1 cellular context compared by ENCODE assay signal in the genomic region with DNA sequence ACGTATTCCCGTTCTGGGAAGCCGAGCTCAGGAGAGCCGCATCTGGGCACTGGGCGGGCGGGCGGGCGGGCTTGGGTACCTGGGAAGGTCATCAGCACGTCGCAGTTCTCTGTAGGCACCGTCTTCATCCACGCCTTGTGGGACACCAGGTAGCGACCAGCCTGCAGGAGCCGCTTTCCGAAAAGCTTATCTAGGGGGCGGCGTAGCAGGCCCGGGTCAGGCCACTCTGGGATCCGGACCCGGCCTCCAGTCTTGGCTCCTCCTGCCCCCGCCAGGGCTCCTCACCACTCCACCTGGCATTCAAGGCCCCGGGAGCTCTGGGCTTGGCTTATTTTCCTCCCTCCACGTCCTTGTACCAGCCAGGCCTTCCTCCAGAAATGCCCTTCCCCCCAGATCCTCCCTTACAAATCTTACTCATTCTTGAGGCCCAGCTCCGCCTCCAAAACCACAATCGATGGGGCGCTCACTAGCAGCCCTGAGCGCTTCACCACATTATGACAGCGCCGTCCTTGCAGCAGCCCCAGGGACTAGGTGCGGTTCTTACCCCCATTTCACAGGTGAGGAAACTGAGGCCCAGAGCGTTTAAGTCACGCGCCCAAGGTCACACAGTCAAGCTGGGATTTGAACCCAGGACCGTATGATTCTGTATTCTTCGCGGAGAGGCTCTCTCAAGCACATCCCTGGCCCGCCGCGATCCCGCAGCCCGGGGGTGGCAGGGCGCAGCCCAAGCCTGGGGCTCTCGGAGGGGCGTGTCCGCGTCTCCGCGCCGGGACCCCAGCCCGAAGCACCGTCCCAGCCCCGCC.
TF ChIP-seq lines count a peak whose summit lies in the region.

No MANE protein-coding gene starts in this region.

TF ChIP-seq in K562, 482 proteins besides CTCF, POLR2A, EP300 and RAD21 (continued from another document and continues in another):
- TF ChIP-seq, protein P1, sequence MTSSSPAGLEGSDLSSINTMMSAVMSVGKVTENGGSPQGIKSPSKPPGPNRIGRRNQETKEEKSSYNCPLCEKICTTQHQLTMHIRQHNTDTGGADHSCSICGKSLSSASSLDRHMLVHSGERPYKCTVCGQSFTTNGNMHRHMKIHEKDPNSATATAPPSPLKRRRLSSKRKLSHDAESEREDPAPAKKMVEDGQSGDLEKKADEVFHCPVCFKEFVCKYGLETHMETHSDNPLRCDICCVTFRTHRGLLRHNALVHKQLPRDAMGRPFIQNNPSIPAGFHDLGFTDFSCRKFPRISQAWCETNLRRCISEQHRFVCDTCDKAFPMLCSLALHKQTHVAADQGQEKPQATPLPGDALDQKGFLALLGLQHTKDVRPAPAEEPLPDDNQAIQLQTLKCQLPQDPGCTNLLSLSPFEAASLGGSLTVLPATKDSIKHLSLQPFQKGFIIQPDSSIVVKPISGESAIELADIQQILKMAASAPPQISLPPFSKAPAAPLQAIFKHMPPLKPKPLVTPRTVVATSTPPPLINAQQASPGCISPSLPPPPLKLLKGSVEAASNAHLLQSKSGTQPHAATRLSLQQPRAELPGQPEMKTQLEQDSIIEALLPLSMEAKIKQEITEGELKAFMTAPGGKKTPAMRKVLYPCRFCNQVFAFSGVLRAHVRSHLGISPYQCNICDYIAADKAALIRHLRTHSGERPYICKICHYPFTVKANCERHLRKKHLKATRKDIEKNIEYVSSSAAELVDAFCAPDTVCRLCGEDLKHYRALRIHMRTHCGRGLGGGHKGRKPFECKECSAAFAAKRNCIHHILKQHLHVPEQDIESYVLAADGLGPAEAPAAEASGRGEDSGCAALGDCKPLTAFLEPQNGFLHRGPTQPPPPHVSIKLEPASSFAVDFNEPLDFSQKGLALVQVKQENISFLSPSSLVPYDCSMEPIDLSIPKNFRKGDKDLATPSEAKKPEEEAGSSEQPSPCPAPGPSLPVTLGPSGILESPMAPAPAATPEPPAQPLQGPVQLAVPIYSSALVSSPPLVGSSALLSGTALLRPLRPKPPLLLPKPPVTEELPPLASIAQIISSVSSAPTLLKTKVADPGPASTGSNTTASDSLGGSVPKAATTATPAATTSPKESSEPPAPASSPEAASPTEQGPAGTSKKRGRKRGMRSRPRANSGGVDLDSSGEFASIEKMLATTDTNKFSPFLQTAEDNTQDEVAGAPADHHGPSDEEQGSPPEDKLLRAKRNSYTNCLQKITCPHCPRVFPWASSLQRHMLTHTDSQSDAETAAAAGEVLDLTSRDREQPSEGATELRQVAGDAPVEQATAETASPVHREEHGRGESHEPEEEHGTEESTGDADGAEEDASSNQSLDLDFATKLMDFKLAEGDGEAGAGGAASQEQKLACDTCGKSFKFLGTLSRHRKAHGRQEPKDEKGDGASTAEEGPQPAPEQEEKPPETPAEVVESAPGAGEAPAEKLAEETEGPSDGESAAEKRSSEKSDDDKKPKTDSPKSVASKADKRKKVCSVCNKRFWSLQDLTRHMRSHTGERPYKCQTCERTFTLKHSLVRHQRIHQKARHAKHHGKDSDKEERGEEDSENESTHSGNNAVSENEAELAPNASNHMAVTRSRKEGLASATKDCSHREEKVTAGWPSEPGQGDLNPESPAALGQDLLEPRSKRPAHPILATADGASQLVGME (CRISPR knock-in tag; IDR thresholded peaks at IDR 0.05), result no peak
- TF ChIP-seq, protein P2, sequence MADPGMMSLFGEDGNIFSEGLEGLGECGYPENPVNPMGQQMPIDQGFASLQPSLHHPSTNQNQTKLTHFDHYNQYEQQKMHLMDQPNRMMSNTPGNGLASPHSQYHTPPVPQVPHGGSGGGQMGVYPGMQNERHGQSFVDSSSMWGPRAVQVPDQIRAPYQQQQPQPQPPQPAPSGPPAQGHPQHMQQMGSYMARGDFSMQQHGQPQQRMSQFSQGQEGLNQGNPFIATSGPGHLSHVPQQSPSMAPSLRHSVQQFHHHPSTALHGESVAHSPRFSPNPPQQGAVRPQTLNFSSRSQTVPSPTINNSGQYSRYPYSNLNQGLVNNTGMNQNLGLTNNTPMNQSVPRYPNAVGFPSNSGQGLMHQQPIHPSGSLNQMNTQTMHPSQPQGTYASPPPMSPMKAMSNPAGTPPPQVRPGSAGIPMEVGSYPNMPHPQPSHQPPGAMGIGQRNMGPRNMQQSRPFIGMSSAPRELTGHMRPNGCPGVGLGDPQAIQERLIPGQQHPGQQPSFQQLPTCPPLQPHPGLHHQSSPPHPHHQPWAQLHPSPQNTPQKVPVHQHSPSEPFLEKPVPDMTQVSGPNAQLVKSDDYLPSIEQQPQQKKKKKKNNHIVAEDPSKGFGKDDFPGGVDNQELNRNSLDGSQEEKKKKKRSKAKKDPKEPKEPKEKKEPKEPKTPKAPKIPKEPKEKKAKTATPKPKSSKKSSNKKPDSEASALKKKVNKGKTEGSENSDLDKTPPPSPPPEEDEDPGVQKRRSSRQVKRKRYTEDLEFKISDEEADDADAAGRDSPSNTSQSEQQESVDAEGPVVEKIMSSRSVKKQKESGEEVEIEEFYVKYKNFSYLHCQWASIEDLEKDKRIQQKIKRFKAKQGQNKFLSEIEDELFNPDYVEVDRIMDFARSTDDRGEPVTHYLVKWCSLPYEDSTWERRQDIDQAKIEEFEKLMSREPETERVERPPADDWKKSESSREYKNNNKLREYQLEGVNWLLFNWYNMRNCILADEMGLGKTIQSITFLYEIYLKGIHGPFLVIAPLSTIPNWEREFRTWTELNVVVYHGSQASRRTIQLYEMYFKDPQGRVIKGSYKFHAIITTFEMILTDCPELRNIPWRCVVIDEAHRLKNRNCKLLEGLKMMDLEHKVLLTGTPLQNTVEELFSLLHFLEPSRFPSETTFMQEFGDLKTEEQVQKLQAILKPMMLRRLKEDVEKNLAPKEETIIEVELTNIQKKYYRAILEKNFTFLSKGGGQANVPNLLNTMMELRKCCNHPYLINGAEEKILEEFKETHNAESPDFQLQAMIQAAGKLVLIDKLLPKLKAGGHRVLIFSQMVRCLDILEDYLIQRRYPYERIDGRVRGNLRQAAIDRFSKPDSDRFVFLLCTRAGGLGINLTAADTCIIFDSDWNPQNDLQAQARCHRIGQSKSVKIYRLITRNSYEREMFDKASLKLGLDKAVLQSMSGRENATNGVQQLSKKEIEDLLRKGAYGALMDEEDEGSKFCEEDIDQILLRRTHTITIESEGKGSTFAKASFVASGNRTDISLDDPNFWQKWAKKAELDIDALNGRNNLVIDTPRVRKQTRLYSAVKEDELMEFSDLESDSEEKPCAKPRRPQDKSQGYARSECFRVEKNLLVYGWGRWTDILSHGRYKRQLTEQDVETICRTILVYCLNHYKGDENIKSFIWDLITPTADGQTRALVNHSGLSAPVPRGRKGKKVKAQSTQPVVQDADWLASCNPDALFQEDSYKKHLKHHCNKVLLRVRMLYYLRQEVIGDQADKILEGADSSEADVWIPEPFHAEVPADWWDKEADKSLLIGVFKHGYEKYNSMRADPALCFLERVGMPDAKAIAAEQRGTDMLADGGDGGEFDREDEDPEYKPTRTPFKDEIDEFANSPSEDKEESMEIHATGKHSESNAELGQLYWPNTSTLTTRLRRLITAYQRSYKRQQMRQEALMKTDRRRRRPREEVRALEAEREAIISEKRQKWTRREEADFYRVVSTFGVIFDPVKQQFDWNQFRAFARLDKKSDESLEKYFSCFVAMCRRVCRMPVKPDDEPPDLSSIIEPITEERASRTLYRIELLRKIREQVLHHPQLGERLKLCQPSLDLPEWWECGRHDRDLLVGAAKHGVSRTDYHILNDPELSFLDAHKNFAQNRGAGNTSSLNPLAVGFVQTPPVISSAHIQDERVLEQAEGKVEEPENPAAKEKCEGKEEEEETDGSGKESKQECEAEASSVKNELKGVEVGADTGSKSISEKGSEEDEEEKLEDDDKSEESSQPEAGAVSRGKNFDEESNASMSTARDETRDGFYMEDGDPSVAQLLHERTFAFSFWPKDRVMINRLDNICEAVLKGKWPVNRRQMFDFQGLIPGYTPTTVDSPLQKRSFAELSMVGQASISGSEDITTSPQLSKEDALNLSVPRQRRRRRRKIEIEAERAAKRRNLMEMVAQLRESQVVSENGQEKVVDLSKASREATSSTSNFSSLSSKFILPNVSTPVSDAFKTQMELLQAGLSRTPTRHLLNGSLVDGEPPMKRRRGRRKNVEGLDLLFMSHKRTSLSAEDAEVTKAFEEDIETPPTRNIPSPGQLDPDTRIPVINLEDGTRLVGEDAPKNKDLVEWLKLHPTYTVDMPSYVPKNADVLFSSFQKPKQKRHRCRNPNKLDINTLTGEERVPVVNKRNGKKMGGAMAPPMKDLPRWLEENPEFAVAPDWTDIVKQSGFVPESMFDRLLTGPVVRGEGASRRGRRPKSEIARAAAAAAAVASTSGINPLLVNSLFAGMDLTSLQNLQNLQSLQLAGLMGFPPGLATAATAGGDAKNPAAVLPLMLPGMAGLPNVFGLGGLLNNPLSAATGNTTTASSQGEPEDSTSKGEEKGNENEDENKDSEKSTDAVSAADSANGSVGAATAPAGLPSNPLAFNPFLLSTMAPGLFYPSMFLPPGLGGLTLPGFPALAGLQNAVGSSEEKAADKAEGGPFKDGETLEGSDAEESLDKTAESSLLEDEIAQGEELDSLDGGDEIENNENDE (IDR thresholded peaks at IDR 0.05; ENCODE audit: low read depth, low read length), result no peak
- TF ChIP-seq, protein P3, sequence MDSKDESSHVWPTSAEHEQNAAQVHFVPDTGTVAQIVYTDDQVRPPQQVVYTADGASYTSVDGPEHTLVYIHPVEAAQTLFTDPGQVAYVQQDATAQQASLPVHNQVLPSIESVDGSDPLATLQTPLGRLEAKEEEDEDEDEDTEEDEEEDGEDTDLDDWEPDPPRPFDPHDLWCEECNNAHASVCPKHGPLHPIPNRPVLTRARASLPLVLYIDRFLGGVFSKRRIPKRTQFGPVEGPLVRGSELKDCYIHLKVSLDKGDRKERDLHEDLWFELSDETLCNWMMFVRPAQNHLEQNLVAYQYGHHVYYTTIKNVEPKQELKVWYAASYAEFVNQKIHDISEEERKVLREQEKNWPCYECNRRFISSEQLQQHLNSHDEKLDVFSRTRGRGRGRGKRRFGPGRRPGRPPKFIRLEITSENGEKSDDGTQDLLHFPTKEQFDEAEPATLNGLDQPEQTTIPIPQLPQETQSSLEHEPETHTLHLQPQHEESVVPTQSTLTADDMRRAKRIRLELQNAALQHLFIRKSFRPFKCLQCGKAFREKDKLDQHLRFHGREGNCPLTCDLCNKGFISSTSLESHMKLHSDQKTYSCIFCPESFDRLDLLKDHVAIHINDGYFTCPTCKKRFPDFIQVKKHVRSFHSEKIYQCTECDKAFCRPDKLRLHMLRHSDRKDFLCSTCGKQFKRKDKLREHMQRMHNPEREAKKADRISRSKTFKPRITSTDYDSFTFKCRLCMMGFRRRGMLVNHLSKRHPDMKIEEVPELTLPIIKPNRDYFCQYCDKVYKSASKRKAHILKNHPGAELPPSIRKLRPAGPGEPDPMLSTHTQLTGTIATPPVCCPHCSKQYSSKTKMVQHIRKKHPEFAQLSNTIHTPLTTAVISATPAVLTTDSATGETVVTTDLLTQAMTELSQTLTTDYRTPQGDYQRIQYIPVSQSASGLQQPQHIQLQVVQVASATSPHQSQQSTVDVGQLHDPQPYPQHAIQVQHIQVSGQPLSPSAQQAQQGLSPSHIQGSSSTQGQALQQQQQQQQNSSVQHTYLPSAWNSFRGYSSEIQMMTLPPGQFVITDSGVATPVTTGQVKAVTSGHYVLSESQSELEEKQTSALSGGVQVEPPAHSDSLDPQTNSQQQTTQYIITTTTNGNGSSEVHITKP (IDR thresholded peaks at IDR 0.05; ENCODE audit: partially characterized antibody), result peak; percentile 97
- peak; percentile 39; the same call in 1 of the 2 replicates for TF ChIP-seq BRD4 (IDR thresholded peaks at IDR 0.05)
- TF ChIP-seq ASH1L (IDR thresholded peaks at IDR 0.05; ENCODE audit: borderline replicate concordance, low read depth, partially characterized antibody), result no peak
- TF ChIP-seq RCOR1 (IDR thresholded peaks at IDR 0.05; ENCODE audit: borderline replicate concordance in 1 of 2, low read depth in 2 of 2, low read length in 2 of 2), result peak; percentile 92 to 98
- TF ChIP-seq ZNF133 (CRISPR knock-in tag; IDR thresholded peaks at IDR 0.05), result no peak
- no peak for TF ChIP-seq ZNF212 (CRISPR knock-in tag; IDR thresholded peaks at IDR 0.05)
- no peak for TF ChIP-seq WHSC1 (IDR thresholded peaks at IDR 0.05; ENCODE audit: low read length)
- TF ChIP-seq, protein P4, sequence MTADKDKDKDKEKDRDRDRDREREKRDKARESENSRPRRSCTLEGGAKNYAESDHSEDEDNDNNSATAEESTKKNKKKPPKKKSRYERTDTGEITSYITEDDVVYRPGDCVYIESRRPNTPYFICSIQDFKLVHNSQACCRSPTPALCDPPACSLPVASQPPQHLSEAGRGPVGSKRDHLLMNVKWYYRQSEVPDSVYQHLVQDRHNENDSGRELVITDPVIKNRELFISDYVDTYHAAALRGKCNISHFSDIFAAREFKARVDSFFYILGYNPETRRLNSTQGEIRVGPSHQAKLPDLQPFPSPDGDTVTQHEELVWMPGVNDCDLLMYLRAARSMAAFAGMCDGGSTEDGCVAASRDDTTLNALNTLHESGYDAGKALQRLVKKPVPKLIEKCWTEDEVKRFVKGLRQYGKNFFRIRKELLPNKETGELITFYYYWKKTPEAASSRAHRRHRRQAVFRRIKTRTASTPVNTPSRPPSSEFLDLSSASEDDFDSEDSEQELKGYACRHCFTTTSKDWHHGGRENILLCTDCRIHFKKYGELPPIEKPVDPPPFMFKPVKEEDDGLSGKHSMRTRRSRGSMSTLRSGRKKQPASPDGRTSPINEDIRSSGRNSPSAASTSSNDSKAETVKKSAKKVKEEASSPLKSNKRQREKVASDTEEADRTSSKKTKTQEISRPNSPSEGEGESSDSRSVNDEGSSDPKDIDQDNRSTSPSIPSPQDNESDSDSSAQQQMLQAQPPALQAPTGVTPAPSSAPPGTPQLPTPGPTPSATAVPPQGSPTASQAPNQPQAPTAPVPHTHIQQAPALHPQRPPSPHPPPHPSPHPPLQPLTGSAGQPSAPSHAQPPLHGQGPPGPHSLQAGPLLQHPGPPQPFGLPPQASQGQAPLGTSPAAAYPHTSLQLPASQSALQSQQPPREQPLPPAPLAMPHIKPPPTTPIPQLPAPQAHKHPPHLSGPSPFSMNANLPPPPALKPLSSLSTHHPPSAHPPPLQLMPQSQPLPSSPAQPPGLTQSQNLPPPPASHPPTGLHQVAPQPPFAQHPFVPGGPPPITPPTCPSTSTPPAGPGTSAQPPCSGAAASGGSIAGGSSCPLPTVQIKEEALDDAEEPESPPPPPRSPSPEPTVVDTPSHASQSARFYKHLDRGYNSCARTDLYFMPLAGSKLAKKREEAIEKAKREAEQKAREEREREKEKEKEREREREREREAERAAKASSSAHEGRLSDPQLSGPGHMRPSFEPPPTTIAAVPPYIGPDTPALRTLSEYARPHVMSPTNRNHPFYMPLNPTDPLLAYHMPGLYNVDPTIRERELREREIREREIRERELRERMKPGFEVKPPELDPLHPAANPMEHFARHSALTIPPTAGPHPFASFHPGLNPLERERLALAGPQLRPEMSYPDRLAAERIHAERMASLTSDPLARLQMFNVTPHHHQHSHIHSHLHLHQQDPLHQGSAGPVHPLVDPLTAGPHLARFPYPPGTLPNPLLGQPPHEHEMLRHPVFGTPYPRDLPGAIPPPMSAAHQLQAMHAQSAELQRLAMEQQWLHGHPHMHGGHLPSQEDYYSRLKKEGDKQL (CRISPR knock-in tag; IDR thresholded peaks at IDR 0.05; ENCODE audit: borderline replicate concordance), result no peak
- no peak for TF ChIP-seq RAD51 (IDR thresholded peaks at IDR 0.05; ENCODE audit: borderline replicate concordance, low read depth)
- peak; percentile 51; the same call in 1 of the 2 replicates for TF ChIP-seq ZNF134 (CRISPR knock-in tag; conservative IDR thresholded peaks at IDR 0.05)
- peak; percentile 95 to 98 for TF ChIP-seq KDM1A (IDR thresholded peaks at IDR 0.05)
- TF ChIP-seq HDAC2 (IDR thresholded peaks at IDR 0.05), result peak; percentile 98; the same call in 1 of the 2 replicates
- no peak for TF ChIP-seq XRCC4 (IDR thresholded peaks at IDR 0.05; ENCODE audit: extremely low read depth, insufficient read depth, insufficient read length)
